Comparison of ENCODE assay signal across 12 cellular contexts in the genomic region with DNA sequence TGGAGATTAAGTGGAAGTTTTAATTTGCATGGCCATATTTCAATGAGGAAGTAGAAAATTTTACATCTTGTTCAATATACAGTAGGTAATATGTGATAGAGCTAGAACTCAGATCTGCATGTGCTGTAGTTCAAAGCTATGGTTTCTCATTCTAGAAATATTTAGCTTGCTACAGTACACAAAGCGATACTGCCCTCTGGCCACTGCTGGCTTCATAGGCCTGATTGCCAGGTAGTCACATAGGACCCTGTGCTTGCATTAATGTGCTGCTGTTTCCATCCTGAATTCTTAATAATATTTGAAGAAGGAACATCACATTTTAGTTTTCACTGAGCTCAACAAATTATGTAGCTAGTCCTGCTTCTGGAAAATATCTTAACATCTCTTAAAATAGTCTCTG.
DNase-seq lines count a peak whose midpoint lies in the region; ATAC-seq and TF ChIP-seq lines count a peak whose summit lies in the region.
"Had no signal": no experiment of that assay in that cellular context is flagged by ENCODE, and none has a peak within 500 bp of the region (broad histone marks: within the 10 kb centered on the region; RNA-seq: fewer than 3 reads in every experiment).

No MANE protein-coding gene starts in this region.

- no peak overlapping the region for H3K27ac ChIP-seq in VCaP
- H3K27ac ChIP-seq: parathyroid adenoma had no signal

- TF ChIP-seq CTCF in AG04449 (IDR thresholded peaks at IDR 0.05; ENCODE audit: insufficient read depth, low read length, missing control alignments) = peak; percentile 23
- peak; percentile 51; the same call in 1 of the 2 replicates for TF ChIP-seq CTCF in HFFc6 (IDR thresholded peaks at IDR 0.05)
- TF ChIP-seq CTCF in VCaP (conservative IDR thresholded peaks at IDR 0.05) = peak; percentile 72

- H3K4me3 Mint-ChIP-seq in HFFc6 = no peak overlapping the region
- H3K4me3 Mint-ChIP-seq in activated naive CD8-positive, alpha-beta T cell treated with anti-CD3 and anti-CD28 coated beads for 36 hours = no peak overlapping the region

- POLR2A ChIA-PET in AG04449 (lab: Yijun Ruan, JAX) = no interaction called here

- no peaks in the 10 kb centered on the region for H3K36me3 Mint-ChIP-seq in HFFc6 (ENCODE audit: low read depth)
- no peaks in the 10 kb centered on the region for H3K36me3 Mint-ChIP-seq in activated naive CD8-positive, alpha-beta T cell treated with anti-CD3 and anti-CD28 coated beads for 36 hours

- no peak for ATAC-seq in GM18873 (IDR thresholded peaks at IDR 0.05; ENCODE audit: low FRiP score, unreplicated experiment)

- CTCF ChIA-PET in AG04449 (lab: Yijun Ruan, JAX) = interaction anchor here (1.0 to 1.6 kb wide), 6 partner anchors 8 to 195 kb away, joined by 3 to 6 read pairs (median 4); no protein-coding TSS in a partner anchor

- no peak overlapping the region for H3K4me3 ChIP-seq in AG04449 (ENCODE audit: low read depth, low read length)

- no peak overlapping the region for H3K27ac Mint-ChIP-seq in HFFc6
- H3K27ac Mint-ChIP-seq in activated naive CD8-positive, alpha-beta T cell treated with anti-CD3 and anti-CD28 coated beads for 36 hours = no peak overlapping the region

- DNase-seq in AG04449 (ENCODE audit: low read depth, low spot score) (no peak), HFFc6 (peak; percentile 19), glomerular visceral epithelial cell (ENCODE audit: extremely low spot score) (peak; percentile 31), ureter (ENCODE audit: low spot score) (no peak)
- no peak for DNase-seq in activated effector memory CD4-positive, alpha-beta T cell treated with anti-CD3 and anti-CD28 coated beads, Interleukin-2, amount 50 U/mL, for 16 hours
- no peak for DNase-seq in activated naive CD8-positive, alpha-beta T cell treated with anti-CD3 and anti-CD28 coated beads for 36 hours
- DNase-seq: activated CD8-positive, alpha-beta memory T cell treated with anti-CD3 and anti-CD28 coated beads, Interleukin-2, amount 50 U/mL, for 4 hours; C1 segment of cervical spinal cord; NCI-H2171 had no signal

- no peaks in the 10 kb centered on the region for H3K4me1 Mint-ChIP-seq in HFFc6 (ENCODE audit: low read depth)
- no peaks in the 10 kb centered on the region for H3K4me1 Mint-ChIP-seq in activated naive CD8-positive, alpha-beta T cell treated with anti-CD3 and anti-CD28 coated beads for 36 hours

- no peaks in the 10 kb centered on the region; the same call in 1 of the 2 replicates for H3K27me3 Mint-ChIP-seq in HFFc6 (ENCODE audit: insufficient read depth)
- H3K27me3 Mint-ChIP-seq in activated naive CD8-positive, alpha-beta T cell treated with anti-CD3 and anti-CD28 coated beads for 36 hours = peaks cover 16% of the 10 kb centered on the region

- H3K9me3 Mint-ChIP-seq in HFFc6 = no peaks in the 10 kb centered on the region
- no peaks in the 10 kb centered on the region for H3K9me3 Mint-ChIP-seq in activated naive CD8-positive, alpha-beta T cell treated with anti-CD3 and anti-CD28 coated beads for 36 hours

Comparison
In these comparisons a context has a peak if more than half of its experiments do, and no peak if none do; other contexts are left out.
1. DNase-seq: peak in HFFc6 (single experiment) and glomerular visceral epithelial cell (single experiment); none in AG04449 (single experiment), activated effector memory CD4-positive, alpha-beta T cell treated with anti-CD3 and anti-CD28 coated beads, Interleukin-2, amount 50 U/mL, for 16 hours (single experiment), ureter (single experiment) and activated naive CD8-positive, alpha-beta T cell treated with anti-CD3 and anti-CD28 coated beads for 36 hours (single experiment).
2. Peak in every context shown above with its lines, with median percentiles within 50 percentile points of each other: CTCF ChIP-seq.